8 cellular contexts compared by ENCODE assay signal in the genomic region with DNA sequence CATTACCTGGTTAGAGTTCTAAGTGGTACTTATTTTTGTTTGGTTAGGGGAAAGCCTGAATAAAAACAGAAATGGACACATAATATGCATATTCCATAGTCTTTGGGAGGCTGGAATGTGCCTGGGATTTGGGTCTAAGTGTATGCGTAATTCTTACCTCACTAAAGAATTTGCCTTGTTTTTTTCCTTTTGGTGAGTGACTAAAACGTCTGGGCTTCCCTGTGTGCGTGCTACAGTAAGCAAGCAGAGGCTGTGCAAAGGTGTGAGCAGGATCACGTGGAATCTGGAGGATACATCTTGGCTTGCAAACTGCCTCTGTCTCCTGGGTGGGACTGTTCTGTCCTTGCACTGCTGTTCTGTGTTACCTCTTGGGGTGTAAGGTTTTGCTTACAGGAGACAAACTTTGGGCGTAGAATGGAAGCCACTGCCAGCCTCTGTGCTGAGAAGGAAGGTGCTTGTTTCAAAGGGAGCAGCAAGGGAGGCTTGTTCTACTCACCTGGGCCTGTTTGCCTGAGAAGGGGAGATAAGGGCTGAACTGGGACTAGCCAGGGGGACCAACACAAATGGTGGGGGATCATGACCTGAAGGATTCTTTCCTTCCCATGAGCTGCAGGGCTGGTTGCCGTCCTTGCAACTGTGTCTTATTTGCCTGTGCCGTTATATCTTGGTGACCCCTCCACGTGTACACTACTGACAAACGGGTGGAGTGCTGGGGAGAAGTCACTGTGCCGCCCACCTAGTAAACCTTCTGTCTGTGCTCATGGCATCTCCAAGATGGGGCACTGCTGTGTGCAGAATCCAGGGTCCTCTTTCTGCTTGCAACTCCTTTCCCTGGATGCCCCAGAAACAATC. TPM values are rescaled to one million over a fixed set of nuclear protein-coding genes. Genes with fewer than 3 reads are reported as not detected.
DNase-seq lines count a peak whose midpoint lies in the region; ATAC-seq and TF ChIP-seq lines count a peak whose summit lies in the region.

No MANE protein-coding gene starts in this region.

- H3K9me3 ChIP-seq in body of pancreas, result no peaks in the 10 kb centered on the region

- H3K27ac ChIP-seq in RWPE1 (peak overlapping the region; percentile 92), body of pancreas (peak overlapping the region; percentile 98 to 100 (median 100))

- CTCF ChIA-PET in RWPE1 (lab: Yijun Ruan, JAX), result no interaction called here

- DNase-seq in GM12865 (ENCODE audit: low read depth) (peak; percentile 81), RWPE1 (ENCODE audit: low spot score) (no peak), body of pancreas (peak; percentile 70 to 84 (median 80)), kidney tubule cell (ENCODE audit: low spot score) (peak; percentile 76), epidermal melanocyte (ENCODE audit: insufficient read length, low spot score) (no peak)
- peak; percentile 61 for DNase-seq in stimulated activated naive CD8-positive, alpha-beta T cell treated with anti-CD3 and anti-CD28 coated beads, Interleukin-15, Interleukin-2, amounts not matched to agents 100 U/mL and 50 U/mL, for 24 hours

- intact Hi-C loops in body of pancreas (cut with DNase I), result no loop called here

- WGBS in body of pancreas, 2 donors, result 6 to 12% methylated on average over 8 to 10 of the region's 10 CpGs

- no peak for TF ChIP-seq POLR2A in body of pancreas (IDR thresholded peaks at IDR 0.05)

- H3K27me3 ChIP-seq in body of pancreas, result no peaks in the 10 kb centered on the region

- TF ChIP-seq CTCF in GM12865 (IDR thresholded peaks at IDR 0.05; ENCODE audit: insufficient read depth, low read depth, low read length, missing control alignments) (no peak), RWPE1 (conservative IDR thresholded peaks at IDR 0.05; ENCODE audit: low read depth) (no peak), body of pancreas (IDR thresholded peaks at IDR 0.05) (peak in 1 of 7 experiments; percentile 5)

- POLR2A ChIA-PET in RWPE1 (lab: Yijun Ruan, JAX; ENCODE audit: low non-redundant PET), result no interaction called here

- no peaks in the 10 kb centered on the region for H3K36me3 ChIP-seq in body of pancreas (replicated peaks in 1 of 2; ENCODE audit: insufficient read depth in 1 of 2, low read depth in 2 of 2)

- H3K4me3 ChIP-seq in GM12865 (ENCODE audit: low read depth, low read length) (peak overlapping the region; percentile 70), body of pancreas (peak overlapping the region in 1 of 2 donors; percentile 7)

- ATAC-seq in body of pancreas (peak; percentile 8), HG03342 (IDR thresholded peaks at IDR 0.05; ENCODE audit: unreplicated experiment) (no peak), GM21360 (IDR thresholded peaks at IDR 0.05; ENCODE audit: unreplicated experiment) (no peak)
- ATAC-seq in stimulated activated naive CD8-positive, alpha-beta T cell treated with anti-CD3 and anti-CD28 coated beads, Interleukin-15, Interleukin-2, amounts not matched to agents 100 U/mL and 50 U/mL, for 24 hours, result no peak

- H3K4me1 ChIP-seq in body of pancreas, result peaks cover 53% of the 10 kb centered on the region

RNA-seq across cellular contexts. Expression of a gene that starts 4.5 kb away (rescaled TPM):
- 100 to 1,000 TPM; 376 to 539 TPM for total RNA-seq in body of pancreas

RNA-seq across cellular contexts. Expression of a gene that starts 40.6 kb away (rescaled TPM):
- total RNA-seq in body of pancreas, result 10 to 100 TPM; 20.0 to 46.8 TPM

RNA-seq across cellular contexts. Expression of a gene that starts 44.6 kb away (rescaled TPM):
- 10 to 100 TPM; 52.4 to 67.2 TPM for total RNA-seq in body of pancreas

Comparison
In these comparisons a context has a peak if more than half of its experiments do, and no peak if none do; other contexts are left out.
1. DNase-seq: peak in GM12865 (single experiment), body of pancreas (4 of 4), kidney tubule cell (single experiment) and stimulated activated naive CD8-positive, alpha-beta T cell treated with anti-CD3 and anti-CD28 coated beads, Interleukin-15, Interleukin-2, amounts not matched to agents 100 U/mL and 50 U/mL, for 24 hours (single experiment); none in RWPE1 (single experiment) and epidermal melanocyte (single experiment).